Comparison of ENCODE assay signal across 11 cellular contexts in the genomic region with DNA sequence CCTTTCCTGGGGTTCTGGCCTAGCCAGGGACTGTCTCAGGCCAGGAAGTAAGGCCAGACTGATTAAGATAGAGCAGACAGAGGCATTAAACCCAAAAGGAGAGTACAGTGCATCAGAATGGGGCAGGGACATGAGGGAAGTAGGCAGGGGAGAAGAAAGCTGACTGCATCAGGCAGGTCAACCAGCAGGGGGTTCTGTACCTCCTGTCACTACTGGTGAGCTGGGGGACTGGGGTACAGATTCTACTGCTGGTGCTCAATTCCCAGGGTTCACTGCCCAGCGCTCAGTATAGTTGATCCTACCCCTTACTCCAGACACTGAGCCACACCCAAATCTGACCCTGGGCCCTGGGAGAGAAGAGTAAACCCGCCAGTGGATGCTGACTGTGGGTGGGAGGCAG. TPM values are rescaled to one million over a fixed set of nuclear protein-coding genes. Genes with fewer than 3 reads are reported as not detected.
DNase-seq lines count a peak whose midpoint lies in the region; ATAC-seq and TF ChIP-seq lines count a peak whose summit lies in the region.
"Had no signal": no experiment of that assay in that cellular context is flagged by ENCODE, and none has a peak within 500 bp of the region (broad histone marks: within the 10 kb centered on the region; RNA-seq: fewer than 3 reads in every experiment).

No MANE protein-coding gene starts in this region.

- ATAC-seq in GM21737 (IDR thresholded peaks at IDR 0.05; ENCODE audit: unreplicated experiment), result no peak
- no peak for ATAC-seq in stimulated activated naive CD8-positive, alpha-beta T cell treated with anti-CD3 and anti-CD28 coated beads, Interleukin-15, amount 100 ng/mL, for 72 hours

- H3K4me3 Mint-ChIP-seq in stimulated activated naive CD8-positive, alpha-beta T cell treated with anti-CD3 and anti-CD28 coated beads, Interleukin-15, amount 100 ng/mL, for 72 hours, result no peak overlapping the region

- peaks cover 17 to 30% of the 10 kb centered on the region in 2 donors for H3K4me1 ChIP-seq in ascending aorta

- peak overlapping the region; percentile 87 to 88 for H3K27ac ChIP-seq in ascending aorta

- no peaks in the 10 kb centered on the region for H3K9me3 Mint-ChIP-seq in stimulated activated naive CD8-positive, alpha-beta T cell treated with anti-CD3 and anti-CD28 coated beads, Interleukin-15, amount 100 ng/mL, for 72 hours

- no peak overlapping the region for H3K4me3 ChIP-seq in ascending aorta

- H3K9me3 ChIP-seq in ascending aorta, result no peaks in the 10 kb centered on the region

- H3K4me1 Mint-ChIP-seq in stimulated activated naive CD8-positive, alpha-beta T cell treated with anti-CD3 and anti-CD28 coated beads, Interleukin-15, amount 100 ng/mL, for 72 hours, result peaks cover 12% of the 10 kb centered on the region

- H3K36me3 ChIP-seq in ascending aorta, result no peaks in the 10 kb centered on the region

- H3K27ac Mint-ChIP-seq in stimulated activated naive CD8-positive, alpha-beta T cell treated with anti-CD3 and anti-CD28 coated beads, Interleukin-15, amount 100 ng/mL, for 72 hours, result peak overlapping the region in 1 of 2 donors; percentile 82

- intact Hi-C loops in ascending aorta (cut with DNase I), result loop anchor here (10.0 kb wide), 1 partner anchor 687 kb away; a partner anchor contains a TSS

- peak in 1 of 3 experiments; percentile 10 for TF ChIP-seq CTCF in ascending aorta (IDR thresholded peaks at IDR 0.05)

- H3K27me3 ChIP-seq in ascending aorta, result no peaks in the 10 kb centered on the region

- peaks cover 31% of the 10 kb centered on the region for H3K27me3 Mint-ChIP-seq in stimulated activated naive CD8-positive, alpha-beta T cell treated with anti-CD3 and anti-CD28 coated beads, Interleukin-15, amount 100 ng/mL, for 72 hours

- DNase-seq in AML-193 (lab: John Stamatoyannopoulos, UW) (peak; percentile 9 to 27), HCEC 1CT (peak; percentile 6), ascending aorta (ENCODE audit: low spot score in 2 of 2) (no peak), medulla oblongata (ENCODE audit: extremely low spot score) (peak; percentile 51), CD1c-positive myeloid dendritic cell (ENCODE audit: extremely low spot score) (no peak)
- DNase-seq in stimulated activated CD4-positive, alpha-beta T cell treated with anti-CD3 and anti-CD28 coated beads, Interleukin-4, amount 100 ng/mL, for 24 hours, result no peak
- no peak for DNase-seq in stimulated activated naive CD8-positive, alpha-beta T cell treated with anti-CD3 and anti-CD28 coated beads, Interleukin-15, amount 100 ng/mL, for 72 hours
- DNase-seq: NCI-H1930; stimulated activated CD4-positive, alpha-beta T cell treated with anti-CD3 and anti-CD28 coated beads, Interleukin-2, amount 100 ng/mL, for 24 hours; SW 1271 had no signal

RNA-seq across cellular contexts. Expression of a gene that starts 12.9 kb away (rescaled TPM):
- 24.6 TPM for total RNA-seq in ascending aorta

RNA-seq across cellular contexts. Expression of a gene that starts 39.1 kb away (rescaled TPM):
- not detected for total RNA-seq in ascending aorta

Comparison
In these comparisons a context has a peak if more than half of its experiments do, and no peak if none do; other contexts are left out.
1. DNase-seq: peak in AML-193 (2 of 2), HCEC 1CT (single experiment) and medulla oblongata (single experiment); none in ascending aorta (0 of 2), stimulated activated CD4-positive, alpha-beta T cell treated with anti-CD3 and anti-CD28 coated beads, Interleukin-4, amount 100 ng/mL, for 24 hours (single experiment), stimulated activated naive CD8-positive, alpha-beta T cell treated with anti-CD3 and anti-CD28 coated beads, Interleukin-15, amount 100 ng/mL, for 72 hours (0 of 2) and CD1c-positive myeloid dendritic cell (single experiment).